ENCODE assay signal across 29 cellular contexts in genomic region chr10:130713105-130713504, GRCh38.
"Had no signal": no experiment of that assay in that cellular context is flagged by ENCODE, and none has a peak within 500 bp of the region (broad histone marks: within the 10 kb centered on the region; RNA-seq: fewer than 3 reads in every experiment).

No MANE protein-coding gene starts in this region.

- H3K36me3 ChIP-seq: cardiac muscle cell, colonic mucosa, esophagus muscularis mucosa, gastroesophageal sphincter, heart left ventricle, pancreas, prostate gland, right atrium auricular region, stomach, tibial artery, upper lobe of right lung had no signal

- H3K27ac ChIP-seq: cardiac muscle cell, colonic mucosa, esophagus muscularis mucosa, foreskin keratinocyte, gastroesophageal sphincter, heart left ventricle, pancreas, prostate gland, right atrium auricular region, stomach, testis, tibial artery, upper lobe of right lung had no signal

- DNase-seq: colonic mucosa; effector CD8-positive, alpha-beta T cell; endodermal cell; foreskin keratinocyte; heart left ventricle; hippocampal formation; kidney glomerular epithelial cell; mesenchymal stem cell; natural killer cell; occipital lobe; pancreas; stimulated activated CD4-positive, alpha-beta T cell treated with anti-CD3 and anti-CD28 coated beads, Interleukin-12 subunit alpha, Interleukin-12 subunit beta, amount 100 ng/mL, for 4 hours; stimulated activated CD4-positive, alpha-beta T cell treated with anti-CD3 and anti-CD28 coated beads, Interleukin-1b, Interleukin-23, amount 100 ng/mL, for 48 hours; stimulated activated CD4-positive, alpha-beta T cell treated with anti-CD3 and anti-CD28 coated beads, Interleukin-4, amount 100 ng/mL, for 1 hour; stimulated activated CD8-positive, alpha-beta memory T cell treated with anti-CD3 and anti-CD28 coated beads, Interleukin-4, amount 100 ng/mL, for 48 hours; stimulated activated naive CD4-positive, alpha-beta T cell; stomach; testis had no signal

- H3K4me1 ChIP-seq: colonic mucosa, esophagus muscularis mucosa, foreskin keratinocyte, gastroesophageal sphincter, heart left ventricle, prostate gland, right atrium auricular region, stomach, tibial artery, upper lobe of right lung had no signal

- H3K4me3 ChIP-seq: cardiac muscle cell, colonic mucosa, esophagus muscularis mucosa, gastroesophageal sphincter, heart left ventricle, pancreas, prostate gland, right atrium auricular region, smooth muscle cell, stomach, testis, tibial artery, upper lobe of right lung had no signal

- FAIRE-seq: islet of Langerhans, pancreas had no signal

- ATAC-seq: foreskin keratinocyte, gastroesophageal sphincter, heart left ventricle, left lobe of liver, natural killer cell, pancreas, sciatic nerve, upper lobe of right lung had no signal

- H3K27me3 ChIP-seq: cardiac muscle cell, colonic mucosa, foreskin keratinocyte, pancreas, right atrium auricular region, testis had no signal

- H3K9me3 ChIP-seq: colonic mucosa, esophagus muscularis mucosa, gastroesophageal sphincter, heart left ventricle, pancreas, prostate gland, right atrium auricular region, stomach, testis, tibial artery, upper lobe of right lung had no signal
